27 cellular contexts compared by ENCODE assay signal in the genomic region with DNA sequence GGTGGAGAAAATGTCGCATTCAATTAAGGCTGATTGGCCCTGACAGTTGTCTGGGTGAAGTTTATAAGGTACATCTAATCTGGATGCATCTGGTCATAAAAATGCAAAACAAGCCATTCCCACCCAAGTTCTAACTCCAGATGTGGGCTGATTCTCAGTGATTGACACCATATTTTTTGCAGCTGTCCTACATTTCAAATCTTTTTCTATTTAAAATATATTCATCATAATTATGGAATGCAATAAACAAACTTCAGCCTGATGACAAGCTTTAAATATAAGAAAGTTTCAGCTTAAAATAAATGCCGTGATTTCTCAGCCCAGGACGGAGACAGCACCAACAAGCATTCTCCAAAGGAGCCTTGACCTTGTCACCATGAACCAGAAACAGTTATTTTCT.
"Had no signal": no experiment of that assay in that cellular context is flagged by ENCODE, and none has a peak within 500 bp of the region (broad histone marks: within the 10 kb centered on the region; RNA-seq: fewer than 3 reads in every experiment).

No MANE protein-coding gene starts in this region.

- H3K4me2 ChIP-seq: smooth muscle cell had no signal

- DNase-seq: cortex of kidney; dorsolateral prefrontal cortex; effector CD4-positive, alpha-beta T cell; gastrocnemius medialis; head of caudate nucleus; hippocampal formation; left colon; left ventricle myocardium superior; lower lobe of right lung; naive thymus-derived CD8-positive, alpha-beta T cell; nephron progenitor cell; occipital lobe; pancreas; retina; right lobe of liver; stimulated activated CD4-positive, alpha-beta T cell treated with anti-CD3 and anti-CD28 coated beads, Interleukin-12 subunit alpha, Interleukin-12 subunit beta, amount 100 ng/mL, for 4 hours; stimulated activated CD4-positive, alpha-beta T cell treated with anti-CD3 and anti-CD28 coated beads, Interleukin-1b, Interleukin-23, amount 100 ng/mL, for 48 hours; stimulated activated CD4-positive, alpha-beta T cell treated with anti-CD3 and anti-CD28 coated beads, Interleukin-4, amount 100 ng/mL, for 1 hour; stimulated activated CD8-positive, alpha-beta memory T cell treated with anti-CD3 and anti-CD28 coated beads, Interleukin-4, amount 100 ng/mL, for 48 hours; stimulated activated naive CD4-positive, alpha-beta T cell; stimulated activated naive CD8-positive, alpha-beta T cell treated with anti-CD3 and anti-CD28 coated beads, Interleukin-15, amount 100 ng/mL, for 72 hours; trophoblast cell had no signal

- H3K4me3 ChIP-seq: dorsolateral prefrontal cortex, esophagus muscularis mucosa, gastrocnemius medialis, lower lobe of right lung, pancreas, right lobe of liver, smooth muscle cell, suprapubic skin had no signal

- H3K4me3 Mint-ChIP-seq: endodermal cell; naive thymus-derived CD8-positive, alpha-beta T cell; nephron progenitor cell; stimulated activated naive CD8-positive, alpha-beta T cell treated with anti-CD3 and anti-CD28 coated beads, Interleukin-15, amount 100 ng/mL, for 72 hours had no signal

- H3K9me3 Mint-ChIP-seq: endodermal cell; naive thymus-derived CD8-positive, alpha-beta T cell; nephron progenitor cell; stimulated activated naive CD8-positive, alpha-beta T cell treated with anti-CD3 and anti-CD28 coated beads, Interleukin-15, amount 100 ng/mL, for 72 hours had no signal

- FAIRE-seq: islet of Langerhans, pancreas had no signal

- H3K4me1 Mint-ChIP-seq: endodermal cell; stimulated activated naive CD8-positive, alpha-beta T cell treated with anti-CD3 and anti-CD28 coated beads, Interleukin-15, amount 100 ng/mL, for 72 hours had no signal

- H3K4me1 ChIP-seq: pancreas, right lobe of liver had no signal

- H3K27ac Mint-ChIP-seq: endodermal cell; naive thymus-derived CD8-positive, alpha-beta T cell; nephron progenitor cell; stimulated activated naive CD8-positive, alpha-beta T cell treated with anti-CD3 and anti-CD28 coated beads, Interleukin-15, amount 100 ng/mL, for 72 hours had no signal

- H3K27ac ChIP-seq: dorsolateral prefrontal cortex, esophagus muscularis mucosa, gastrocnemius medialis, lower lobe of right lung, pancreas, right lobe of liver, suprapubic skin had no signal

- H3K36me3 ChIP-seq: esophagus muscularis mucosa, gastrocnemius medialis, lower lobe of right lung, pancreas, right lobe of liver, suprapubic skin had no signal

- H3K36me3 Mint-ChIP-seq: naive thymus-derived CD8-positive, alpha-beta T cell had no signal

- H3K27me3 ChIP-seq: gastrocnemius medialis, pancreas, right lobe of liver had no signal

- H3K9me3 ChIP-seq: esophagus muscularis mucosa, gastrocnemius medialis, lower lobe of right lung, pancreas, right lobe of liver, suprapubic skin had no signal

- ATAC-seq: gastrocnemius medialis; left colon; left ventricle myocardium superior; lower lobe of right lung; naive thymus-derived CD8-positive, alpha-beta T cell; pancreas; right lobe of liver; stimulated activated naive CD8-positive, alpha-beta T cell treated with anti-CD3 and anti-CD28 coated beads, Interleukin-15, amount 100 ng/mL, for 72 hours had no signal
